ENCODE assay signal across 7 cellular contexts in the genomic region with DNA sequence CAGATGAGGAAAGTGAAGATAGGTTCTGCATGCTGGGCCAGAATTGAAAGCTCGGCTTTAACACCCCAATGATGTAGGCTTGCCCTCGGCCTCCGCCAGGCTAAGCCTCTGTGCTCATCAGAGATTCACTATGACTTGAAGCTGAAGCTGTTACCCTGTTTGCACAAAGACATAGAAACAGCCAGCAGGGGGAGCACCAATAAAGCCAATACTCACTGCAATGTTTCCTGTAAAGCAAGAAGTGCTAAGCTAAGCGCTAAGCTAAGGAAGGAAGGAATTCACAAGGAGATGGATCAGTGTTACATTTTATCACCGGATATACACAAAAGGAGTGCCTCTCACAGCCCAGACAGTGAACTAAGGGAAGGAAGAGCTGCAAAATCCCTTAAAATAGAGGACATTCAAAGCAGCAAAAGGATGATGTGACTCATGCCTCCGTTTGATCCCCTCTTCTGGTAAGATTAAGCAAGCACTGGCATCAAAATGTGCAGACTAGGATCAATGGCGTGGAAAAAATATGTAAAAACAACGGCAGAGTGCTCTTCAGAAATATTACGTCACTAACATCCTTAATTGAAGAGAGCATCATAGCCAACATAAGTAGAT.
DNase-seq lines count a peak whose midpoint lies in the region; ATAC-seq and TF ChIP-seq lines count a peak whose summit lies in the region.

No MANE protein-coding gene starts in this region.

- H3K27ac ChIP-seq in SK-N-MC (no peak overlapping the region), heart left ventricle (no peak overlapping the region)

- no peak overlapping the region for H3K27ac Mint-ChIP-seq in activated naive CD8-positive, alpha-beta T cell treated with anti-CD3 and anti-CD28 coated beads for 36 hours

- H3K27me3 Mint-ChIP-seq in activated naive CD8-positive, alpha-beta T cell treated with anti-CD3 and anti-CD28 coated beads for 36 hours: peaks cover 40% of the 10 kb centered on the region

- no peak overlapping the region for H3K4me3 ChIP-seq in GM12875 (ENCODE audit: low read depth, low read length)
- H3K4me3 ChIP-seq in SK-N-MC: no peak overlapping the region
- H3K4me3 ChIP-seq in heart left ventricle: no peak overlapping the region
- H3K4me3 ChIP-seq in retinal pigment epithelial cell (ENCODE audit: low read length): no peak overlapping the region

- intact Hi-C loops in heart left ventricle (cut with DNase I): loop anchor here (1.0 to 10.0 kb wide), 10 partner anchors 204 to 1071 kb away; a partner anchor contains a TSS

- no peak for TF ChIP-seq POLR2A in heart left ventricle (IDR thresholded peaks at IDR 0.05)

- H3K36me3 Mint-ChIP-seq in activated naive CD8-positive, alpha-beta T cell treated with anti-CD3 and anti-CD28 coated beads for 36 hours: no peaks in the 10 kb centered on the region

- WGBS in heart left ventricle, 4 donors: 29 to 31% (median 29%) methylated on average over 9 of the region's 9 CpGs

- peak; percentile 94 for DNase-seq in NAMALWA (ENCODE audit: low spot score)
- peak; percentile 67 for DNase-seq in SK-N-MC (ENCODE audit: low read depth, low spot score)
- DNase-seq in activated naive CD8-positive, alpha-beta T cell treated with anti-CD3 and anti-CD28 coated beads for 36 hours: peak; percentile 61
- peak in 4 of 5 donors; percentile 61 to 74 (median 68) for DNase-seq in heart left ventricle
- DNase-seq in retinal pigment epithelial cell (ENCODE audit: low read depth): peak; percentile 69

- peaks cover 3% of the 10 kb centered on the region for H3K4me1 Mint-ChIP-seq in activated naive CD8-positive, alpha-beta T cell treated with anti-CD3 and anti-CD28 coated beads for 36 hours

- TF ChIP-seq CTCF in GM12875 (IDR thresholded peaks at IDR 0.05; ENCODE audit: borderline replicate concordance, insufficient read depth, low read depth, low read length): peak; percentile 77
- peak; percentile 72 to 88 (median 78) for TF ChIP-seq CTCF in heart left ventricle (IDR thresholded peaks at IDR 0.05)
- peak; percentile 87 for TF ChIP-seq CTCF in retinal pigment epithelial cell (conservative IDR thresholded peaks at IDR 0.05; ENCODE audit: low read depth, low read length)

- peaks cover 0 to 7% (median 0%) of the 10 kb centered on the region in 9 donors for H3K27me3 ChIP-seq in heart left ventricle

- no peak overlapping the region for H3K4me3 Mint-ChIP-seq in activated naive CD8-positive, alpha-beta T cell treated with anti-CD3 and anti-CD28 coated beads for 36 hours

- H3K9me3 ChIP-seq in SK-N-MC (ENCODE audit: low read depth, low read length): no peaks in the 10 kb centered on the region
- peaks cover 0 to 7% (median 0%) of the 10 kb centered on the region in 12 donors for H3K9me3 ChIP-seq in heart left ventricle

- H3K9ac ChIP-seq in SK-N-MC (ENCODE audit: insufficient read length): no peak overlapping the region

- peaks cover 0 to 17% (median 2%) of the 10 kb centered on the region in 12 donors for H3K4me1 ChIP-seq in heart left ventricle

- H3K36me3 ChIP-seq in SK-N-MC (ENCODE audit: insufficient read depth, low read length): no peaks in the 10 kb centered on the region
- H3K36me3 ChIP-seq in heart left ventricle: no peaks in the 10 kb centered on the region

- ATAC-seq in HG02588 (IDR thresholded peaks at IDR 0.05; ENCODE audit: unreplicated experiment) (peak; percentile 99), heart left ventricle (peak; percentile 68 to 90 (median 86))

- no peaks in the 10 kb centered on the region for H3K9me3 Mint-ChIP-seq in activated naive CD8-positive, alpha-beta T cell treated with anti-CD3 and anti-CD28 coated beads for 36 hours
